In genomic region chr21:35343046-35343816, GRCh38 we compare ENCODE assay signal across 1 cellular context.
TF ChIP-seq lines count a peak whose summit lies in the region.

No MANE protein-coding gene starts in this region.

TF ChIP-seq in HepG2, 621 proteins besides CTCF, POLR2A, EP300 and RAD21:
- no peak for TF ChIP-seq ZNF460 (CRISPR knock-in tag; IDR thresholded peaks at IDR 0.05; ENCODE audit: borderline replicate concordance)
- TF ChIP-seq ARID3A (IDR thresholded peaks at IDR 0.05; ENCODE audit: low read depth, low read length) = no peak
- TF ChIP-seq RORA (CRISPR knock-in tag; IDR thresholded peaks at IDR 0.05) = no peak
- TF ChIP-seq ZNF329 (CRISPR knock-in tag; IDR thresholded peaks at IDR 0.05; ENCODE audit: low read depth) = no peak
- no peak for TF ChIP-seq ZKSCAN5 (CRISPR knock-in tag; IDR thresholded peaks at IDR 0.05)
- no peak for TF ChIP-seq ESRRA (CRISPR knock-in tag; IDR thresholded peaks at IDR 0.05; ENCODE audit: low read depth)
- TF ChIP-seq ZBTB38 (CRISPR knock-in tag; IDR thresholded peaks at IDR 0.05) = no peak
- TF ChIP-seq ZSCAN31 (CRISPR knock-in tag; IDR thresholded peaks at IDR 0.05; ENCODE audit: low read depth) = no peak
- TF ChIP-seq MTA3 (CRISPR knock-in tag; IDR thresholded peaks at IDR 0.05) = no peak
- no peak for TF ChIP-seq RNF2 (conservative IDR thresholded peaks at IDR 0.05; ENCODE audit: low read depth)
- no peak for TF ChIP-seq CCDC6 (CRISPR knock-in tag; IDR thresholded peaks at IDR 0.05)
- TF ChIP-seq ETV6 (CRISPR knock-in tag; conservative IDR thresholded peaks at IDR 0.05) = no peak
- TF ChIP-seq STAT6 (CRISPR knock-in tag; IDR thresholded peaks at IDR 0.05; ENCODE audit: borderline replicate concordance) = no peak
- no peak for TF ChIP-seq BCL3 (CRISPR knock-in tag; IDR thresholded peaks at IDR 0.05)
- no peak for TF ChIP-seq PCBP2 (optimal IDR thresholded peaks at IDR 0.05; ENCODE audit: low read depth, low read length, poor library complexity, severe bottlenecking)
- no peak for TF ChIP-seq ATF1 (CRISPR knock-in tag; IDR thresholded peaks at IDR 0.05)
- no peak for TF ChIP-seq DNMT1 (CRISPR knock-in tag; IDR thresholded peaks at IDR 0.05)
